Comparison of ENCODE assay signal across 1 cellular context in the genomic region with DNA sequence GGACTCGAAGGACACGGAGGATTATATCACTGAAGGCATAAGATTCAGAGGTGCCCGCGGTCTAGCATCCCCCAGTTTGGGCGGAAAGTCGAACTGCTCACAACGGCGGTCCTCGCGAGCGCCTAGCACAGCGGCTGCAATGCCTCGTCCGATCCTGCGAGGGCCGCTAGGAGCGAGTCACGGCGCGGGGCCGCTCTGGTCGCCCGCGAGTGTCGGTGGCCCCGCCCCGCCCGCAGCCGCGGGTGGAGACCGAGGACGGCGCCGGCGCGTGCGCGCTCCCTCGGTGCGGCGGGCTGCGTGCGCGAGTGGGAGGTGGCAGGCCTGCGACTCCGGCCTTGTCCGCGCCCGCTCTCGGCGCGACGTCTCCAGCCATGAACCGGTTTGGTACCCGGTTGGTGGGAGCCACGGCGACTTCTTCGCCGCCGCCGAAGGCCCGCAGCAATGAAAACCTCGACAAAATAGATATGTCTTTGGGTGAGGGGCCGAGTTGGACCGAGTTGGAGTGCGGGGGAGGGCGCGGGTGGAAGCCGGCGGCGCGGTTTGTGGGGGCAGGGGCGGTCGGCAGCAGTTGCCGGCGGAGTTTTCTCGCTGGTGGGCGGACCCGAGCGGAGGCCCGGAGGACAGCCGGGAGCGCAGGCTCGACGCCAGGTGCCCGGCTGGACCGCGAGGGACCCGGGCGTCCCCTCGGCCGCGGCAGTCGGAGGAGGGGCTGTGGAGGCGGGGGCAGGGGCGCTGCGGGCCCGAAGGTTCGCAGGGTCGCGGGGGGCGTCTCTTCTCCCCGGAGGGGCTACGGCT.
TF ChIP-seq lines count a peak whose summit lies in the region.

A gene with protein sequence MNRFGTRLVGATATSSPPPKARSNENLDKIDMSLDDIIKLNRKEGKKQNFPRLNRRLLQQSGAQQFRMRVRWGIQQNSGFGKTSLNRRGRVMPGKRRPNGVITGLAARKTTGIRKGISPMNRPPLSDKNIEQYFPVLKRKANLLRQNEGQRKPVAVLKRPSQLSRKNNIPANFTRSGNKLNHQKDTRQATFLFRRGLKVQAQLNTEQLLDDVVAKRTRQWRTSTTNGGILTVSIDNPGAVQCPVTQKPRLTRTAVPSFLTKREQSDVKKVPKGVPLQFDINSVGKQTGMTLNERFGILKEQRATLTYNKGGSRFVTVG (plus strand): TSS at position 283 of the 795 bp plus-strand sequence. CDS start 89 bp downstream, at position 372.

TF ChIP-seq in K562, 482 proteins besides CTCF, POLR2A, EP300 and RAD21 (continued from another document and continues in another):
- TF ChIP-seq, protein P1, sequence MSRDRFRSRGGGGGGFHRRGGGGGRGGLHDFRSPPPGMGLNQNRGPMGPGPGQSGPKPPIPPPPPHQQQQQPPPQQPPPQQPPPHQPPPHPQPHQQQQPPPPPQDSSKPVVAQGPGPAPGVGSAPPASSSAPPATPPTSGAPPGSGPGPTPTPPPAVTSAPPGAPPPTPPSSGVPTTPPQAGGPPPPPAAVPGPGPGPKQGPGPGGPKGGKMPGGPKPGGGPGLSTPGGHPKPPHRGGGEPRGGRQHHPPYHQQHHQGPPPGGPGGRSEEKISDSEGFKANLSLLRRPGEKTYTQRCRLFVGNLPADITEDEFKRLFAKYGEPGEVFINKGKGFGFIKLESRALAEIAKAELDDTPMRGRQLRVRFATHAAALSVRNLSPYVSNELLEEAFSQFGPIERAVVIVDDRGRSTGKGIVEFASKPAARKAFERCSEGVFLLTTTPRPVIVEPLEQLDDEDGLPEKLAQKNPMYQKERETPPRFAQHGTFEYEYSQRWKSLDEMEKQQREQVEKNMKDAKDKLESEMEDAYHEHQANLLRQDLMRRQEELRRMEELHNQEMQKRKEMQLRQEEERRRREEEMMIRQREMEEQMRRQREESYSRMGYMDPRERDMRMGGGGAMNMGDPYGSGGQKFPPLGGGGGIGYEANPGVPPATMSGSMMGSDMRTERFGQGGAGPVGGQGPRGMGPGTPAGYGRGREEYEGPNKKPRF (IDR thresholded peaks at IDR 0.05; ENCODE audit: low read depth, low read length), result no peak
- TF ChIP-seq, protein P2, sequence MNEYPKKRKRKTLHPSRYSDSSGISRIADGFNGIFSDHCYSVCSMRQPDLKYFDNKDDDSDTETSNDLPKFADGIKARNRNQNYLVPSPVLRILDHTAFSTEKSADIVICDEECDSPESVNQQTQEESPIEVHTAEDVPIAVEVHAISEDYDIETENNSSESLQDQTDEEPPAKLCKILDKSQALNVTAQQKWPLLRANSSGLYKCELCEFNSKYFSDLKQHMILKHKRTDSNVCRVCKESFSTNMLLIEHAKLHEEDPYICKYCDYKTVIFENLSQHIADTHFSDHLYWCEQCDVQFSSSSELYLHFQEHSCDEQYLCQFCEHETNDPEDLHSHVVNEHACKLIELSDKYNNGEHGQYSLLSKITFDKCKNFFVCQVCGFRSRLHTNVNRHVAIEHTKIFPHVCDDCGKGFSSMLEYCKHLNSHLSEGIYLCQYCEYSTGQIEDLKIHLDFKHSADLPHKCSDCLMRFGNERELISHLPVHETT (CRISPR knock-in tag; conservative IDR thresholded peaks at IDR 0.05 in 1 of 2, IDR thresholded peaks at IDR 0.05 in 1 of 2), result peak in 1 of 2 experiments; percentile 98; a peak in 2 of 4 replicates
- TF ChIP-seq ZNF324 (CRISPR knock-in tag; IDR thresholded peaks at IDR 0.05) (no peak), FOXP1 (CRISPR knock-in tag; IDR thresholded peaks at IDR 0.05) (peak; percentile 84), MAFG (tag; conservative IDR thresholded peaks at IDR 0.05) (no peak), POLR2AphosphoS5 (IDR thresholded peaks at IDR 0.05; ENCODE audit: control insufficient read depth, insufficient read depth, low read depth, low read length) (peak; percentile 71; the same call in 1 of the 2 replicates), GABPB2 (CRISPR knock-in tag; conservative IDR thresholded peaks at IDR 0.05) (no peak), SMC3 (conservative IDR thresholded peaks at IDR 0.05; ENCODE audit: insufficient read depth, low read depth, low read length) (no peak), ZNF347 (CRISPR knock-in tag; IDR thresholded peaks at IDR 0.05; ENCODE audit: low read depth) (no peak), FOXJ2 (tag; IDR thresholded peaks at IDR 0.05) (no peak), NCOA1 (IDR thresholded peaks at IDR 0.05; ENCODE audit: low read depth) (no peak), SUPT5H (IDR thresholded peaks at IDR 0.05) (peak; percentile 71; the same call in 1 of the 2 replicates), TAF7 (tag; IDR thresholded peaks at IDR 0.05) (no peak), ZC3H4 (CRISPR knock-in tag; IDR thresholded peaks at IDR 0.05; ENCODE audit: borderline replicate concordance) (no peak), SREBF2 (CRISPR knock-in tag; IDR thresholded peaks at IDR 0.05) (no peak), KDM5B (IDR thresholded peaks at IDR 0.05; ENCODE audit: insufficient replicate concordance, low read depth, low read length) (peak; percentile 71), RBM25 (IDR thresholded peaks at IDR 0.05; ENCODE audit: low read depth, low read length, severe bottlenecking) (no peak), ZBTB7A (IDR thresholded peaks at IDR 0.05; ENCODE audit: borderline replicate concordance, control insufficient read depth, low read depth, low read length) (peak; percentile 74; the same call in 1 of the 2 replicates), ZNF263 (CRISPR knock-in tag; IDR thresholded peaks at IDR 0.05; ENCODE audit: borderline replicate concordance) (no peak), TCF7 (IDR thresholded peaks at IDR 0.05; ENCODE audit: borderline replicate concordance) (no peak), ARHGAP35 (IDR thresholded peaks at IDR 0.05; ENCODE audit: partially characterized antibody) (no peak), PHF21A (IDR thresholded peaks at IDR 0.05; ENCODE audit: borderline replicate concordance, low read depth) (no peak), ZZZ3 (IDR thresholded peaks at IDR 0.05) (no peak), DNMT1 (IDR thresholded peaks at IDR 0.05) (no peak), SNIP1 (IDR thresholded peaks at IDR 0.05; ENCODE audit: low read depth) (no peak), RNF2 (IDR thresholded peaks at IDR 0.05) (peak; percentile 60), RFX5 (IDR thresholded peaks at IDR 0.05; ENCODE audit: low read depth, low read length) (no peak), MCM2 (IDR thresholded peaks at IDR 0.05; ENCODE audit: low read depth) (no peak), RBM22 (IDR thresholded peaks at IDR 0.05; ENCODE audit: low read depth, low read length, poor library complexity, severe bottlenecking) (no peak), PRPF4 (IDR thresholded peaks at IDR 0.05; ENCODE audit: insufficient read depth, low read depth, low read length, poor library complexity, severe bottlenecking) (no peak), KDM4B (IDR thresholded peaks at IDR 0.05; ENCODE audit: borderline replicate concordance in 2 of 2, low read depth in 1 of 2) (no peak; a peak in 1 of 4 replicates), CBX1 (IDR thresholded peaks at IDR 0.05; ENCODE audit: low read depth) (peak; percentile 24), IRF2 (CRISPR knock-in tag; IDR thresholded peaks at IDR 0.05) (no peak), ZNF239 (CRISPR knock-in tag; IDR thresholded peaks at IDR 0.05) (no peak)
- TF ChIP-seq, protein P3, sequence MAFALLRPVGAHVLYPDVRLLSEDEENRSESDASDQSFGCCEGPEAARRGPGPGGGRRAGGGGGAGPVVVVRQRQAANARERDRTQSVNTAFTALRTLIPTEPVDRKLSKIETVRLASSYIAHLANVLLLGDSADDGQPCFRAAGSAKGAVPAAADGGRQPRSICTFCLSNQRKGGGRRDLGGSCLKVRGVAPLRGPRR (CRISPR knock-in tag; IDR thresholded peaks at IDR 0.05), result no peak
- TF ChIP-seq, protein P4, sequence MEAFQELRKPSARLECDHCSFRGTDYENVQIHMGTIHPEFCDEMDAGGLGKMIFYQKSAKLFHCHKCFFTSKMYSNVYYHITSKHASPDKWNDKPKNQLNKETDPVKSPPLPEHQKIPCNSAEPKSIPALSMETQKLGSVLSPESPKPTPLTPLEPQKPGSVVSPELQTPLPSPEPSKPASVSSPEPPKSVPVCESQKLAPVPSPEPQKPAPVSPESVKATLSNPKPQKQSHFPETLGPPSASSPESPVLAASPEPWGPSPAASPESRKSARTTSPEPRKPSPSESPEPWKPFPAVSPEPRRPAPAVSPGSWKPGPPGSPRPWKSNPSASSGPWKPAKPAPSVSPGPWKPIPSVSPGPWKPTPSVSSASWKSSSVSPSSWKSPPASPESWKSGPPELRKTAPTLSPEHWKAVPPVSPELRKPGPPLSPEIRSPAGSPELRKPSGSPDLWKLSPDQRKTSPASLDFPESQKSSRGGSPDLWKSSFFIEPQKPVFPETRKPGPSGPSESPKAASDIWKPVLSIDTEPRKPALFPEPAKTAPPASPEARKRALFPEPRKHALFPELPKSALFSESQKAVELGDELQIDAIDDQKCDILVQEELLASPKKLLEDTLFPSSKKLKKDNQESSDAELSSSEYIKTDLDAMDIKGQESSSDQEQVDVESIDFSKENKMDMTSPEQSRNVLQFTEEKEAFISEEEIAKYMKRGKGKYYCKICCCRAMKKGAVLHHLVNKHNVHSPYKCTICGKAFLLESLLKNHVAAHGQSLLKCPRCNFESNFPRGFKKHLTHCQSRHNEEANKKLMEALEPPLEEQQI (IDR thresholded peaks at IDR 0.05), result no peak
- TF ChIP-seq, protein P5, sequence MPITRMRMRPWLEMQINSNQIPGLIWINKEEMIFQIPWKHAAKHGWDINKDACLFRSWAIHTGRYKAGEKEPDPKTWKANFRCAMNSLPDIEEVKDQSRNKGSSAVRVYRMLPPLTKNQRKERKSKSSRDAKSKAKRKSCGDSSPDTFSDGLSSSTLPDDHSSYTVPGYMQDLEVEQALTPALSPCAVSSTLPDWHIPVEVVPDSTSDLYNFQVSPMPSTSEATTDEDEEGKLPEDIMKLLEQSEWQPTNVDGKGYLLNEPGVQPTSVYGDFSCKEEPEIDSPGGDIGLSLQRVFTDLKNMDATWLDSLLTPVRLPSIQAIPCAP (CRISPR knock-in tag; IDR thresholded peaks at IDR 0.05; ENCODE audit: borderline replicate concordance), result no peak
- TF ChIP-seq, protein P6, sequence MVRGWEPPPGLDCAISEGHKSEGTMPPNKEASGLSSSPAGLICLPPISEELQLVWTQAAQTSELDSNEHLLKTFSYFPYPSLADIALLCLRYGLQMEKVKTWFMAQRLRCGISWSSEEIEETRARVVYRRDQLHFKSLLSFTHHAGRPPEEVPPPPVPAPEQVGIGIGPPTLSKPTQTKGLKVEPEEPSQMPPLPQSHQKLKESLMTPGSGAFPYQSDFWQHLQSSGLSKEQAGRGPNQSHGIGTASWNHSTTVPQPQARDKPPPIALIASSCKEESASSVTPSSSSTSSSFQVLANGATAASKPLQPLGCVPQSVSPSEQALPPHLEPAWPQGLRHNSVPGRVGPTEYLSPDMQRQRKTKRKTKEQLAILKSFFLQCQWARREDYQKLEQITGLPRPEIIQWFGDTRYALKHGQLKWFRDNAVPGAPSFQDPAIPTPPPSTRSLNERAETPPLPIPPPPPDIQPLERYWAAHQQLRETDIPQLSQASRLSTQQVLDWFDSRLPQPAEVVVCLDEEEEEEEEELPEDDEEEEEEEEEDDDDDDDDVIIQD (CRISPR knock-in tag; IDR thresholded peaks at IDR 0.05), result no peak
- TF ChIP-seq, protein P7, sequence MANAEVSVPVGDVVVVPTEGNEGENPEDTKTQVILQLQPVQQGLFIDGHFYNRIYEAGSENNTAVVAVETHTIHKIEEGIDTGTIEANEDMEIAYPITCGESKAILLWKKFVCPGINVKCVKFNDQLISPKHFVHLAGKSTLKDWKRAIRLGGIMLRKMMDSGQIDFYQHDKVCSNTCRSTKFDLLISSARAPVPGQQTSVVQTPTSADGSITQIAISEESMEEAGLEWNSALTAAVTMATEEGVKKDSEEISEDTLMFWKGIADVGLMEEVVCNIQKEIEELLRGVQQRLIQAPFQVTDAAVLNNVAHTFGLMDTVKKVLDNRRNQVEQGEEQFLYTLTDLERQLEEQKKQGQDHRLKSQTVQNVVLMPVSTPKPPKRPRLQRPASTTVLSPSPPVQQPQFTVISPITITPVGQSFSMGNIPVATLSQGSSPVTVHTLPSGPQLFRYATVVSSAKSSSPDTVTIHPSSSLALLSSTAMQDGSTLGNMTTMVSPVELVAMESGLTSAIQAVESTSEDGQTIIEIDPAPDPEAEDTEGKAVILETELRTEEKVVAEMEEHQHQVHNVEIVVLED (CRISPR knock-in tag; IDR thresholded peaks at IDR 0.05), result peak; percentile 97
- TF ChIP-seq, protein P8, sequence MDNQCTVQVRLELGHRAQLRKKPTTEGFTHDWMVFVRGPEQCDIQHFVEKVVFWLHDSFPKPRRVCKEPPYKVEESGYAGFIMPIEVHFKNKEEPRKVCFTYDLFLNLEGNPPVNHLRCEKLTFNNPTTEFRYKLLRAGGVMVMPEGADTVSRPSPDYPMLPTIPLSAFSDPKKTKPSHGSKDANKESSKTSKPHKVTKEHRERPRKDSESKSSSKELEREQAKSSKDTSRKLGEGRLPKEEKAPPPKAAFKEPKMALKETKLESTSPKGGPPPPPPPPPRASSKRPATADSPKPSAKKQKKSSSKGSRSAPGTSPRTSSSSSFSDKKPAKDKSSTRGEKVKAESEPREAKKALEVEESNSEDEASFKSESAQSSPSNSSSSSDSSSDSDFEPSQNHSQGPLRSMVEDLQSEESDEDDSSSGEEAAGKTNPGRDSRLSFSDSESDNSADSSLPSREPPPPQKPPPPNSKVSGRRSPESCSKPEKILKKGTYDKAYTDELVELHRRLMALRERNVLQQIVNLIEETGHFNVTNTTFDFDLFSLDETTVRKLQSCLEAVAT (IDR thresholded peaks at IDR 0.05), result peak in 1 of 2 experiments; percentile 57; a peak in 1 of 4 replicates
- TF ChIP-seq, protein P9, sequence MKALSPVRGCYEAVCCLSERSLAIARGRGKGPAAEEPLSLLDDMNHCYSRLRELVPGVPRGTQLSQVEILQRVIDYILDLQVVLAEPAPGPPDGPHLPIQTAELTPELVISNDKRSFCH (CRISPR knock-in tag; IDR thresholded peaks at IDR 0.05), result no peak
- TF ChIP-seq, protein P9 (tag; IDR thresholded peaks at IDR 0.05), result 0 out of 2 replicates have a peak, but pooled peaks have one; percentile 40
- TF ChIP-seq, protein P10, sequence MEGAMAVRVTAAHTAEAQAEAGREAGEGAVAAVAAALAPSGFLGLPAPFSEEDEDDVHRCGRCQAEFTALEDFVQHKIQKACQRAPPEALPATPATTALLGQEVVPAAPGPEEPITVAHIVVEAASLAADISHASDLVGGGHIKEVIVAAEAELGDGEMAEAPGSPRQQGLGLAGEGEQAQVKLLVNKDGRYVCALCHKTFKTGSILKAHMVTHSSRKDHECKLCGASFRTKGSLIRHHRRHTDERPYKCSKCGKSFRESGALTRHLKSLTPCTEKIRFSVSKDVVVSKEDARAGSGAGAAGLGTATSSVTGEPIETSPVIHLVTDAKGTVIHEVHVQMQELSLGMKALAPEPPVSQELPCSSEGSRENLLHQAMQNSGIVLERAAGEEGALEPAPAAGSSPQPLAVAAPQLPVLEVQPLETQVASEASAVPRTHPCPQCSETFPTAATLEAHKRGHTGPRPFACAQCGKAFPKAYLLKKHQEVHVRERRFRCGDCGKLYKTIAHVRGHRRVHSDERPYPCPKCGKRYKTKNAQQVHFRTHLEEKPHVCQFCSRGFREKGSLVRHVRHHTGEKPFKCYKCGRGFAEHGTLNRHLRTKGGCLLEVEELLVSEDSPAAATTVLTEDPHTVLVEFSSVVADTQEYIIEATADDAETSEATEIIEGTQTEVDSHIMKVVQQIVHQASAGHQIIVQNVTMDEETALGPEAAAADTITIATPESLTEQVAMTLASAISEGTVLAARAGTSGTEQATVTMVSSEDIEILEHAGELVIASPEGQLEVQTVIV (CRISPR knock-in tag; IDR thresholded peaks at IDR 0.05; ENCODE audit: borderline replicate concordance), result no peak
